14 cellular contexts compared by ENCODE assay signal in genomic region chr6:9397981-9398559, GRCh38.
DNase-seq lines count a peak whose midpoint lies in the region; ATAC-seq and TF ChIP-seq lines count a peak whose summit lies in the region.
"Had no signal": no experiment of that assay in that cellular context is flagged by ENCODE, and none has a peak within 500 bp of the region (broad histone marks: within the 10 kb centered on the region; RNA-seq: fewer than 3 reads in every experiment).

No MANE protein-coding gene starts in this region.

- H3K36me3 Mint-ChIP-seq in endothelial cell (ENCODE audit: low read depth, unreplicated experiment): no peaks in the 10 kb centered on the region
- H3K36me3 Mint-ChIP-seq: stimulated activated memory B cell treated with anti-CD40 and anti-IgM and Interleukin-4, amounts not matched to agents 10 μg/mL and 1 μg/mL and 100 μg/mL, for 72 hours had no signal

- no peak overlapping the region for H2BK15ac ChIP-seq in mesenchymal stem cell (ENCODE audit: low read depth, poor library complexity, severe bottlenecking)

- TF ChIP-seq POLR2A in body of pancreas (IDR thresholded peaks at IDR 0.05): no peak

- no peak overlapping the region for H2AFZ ChIP-seq in mesenchymal stem cell (ENCODE audit: low read depth, low read length)

- TF ChIP-seq CTCF in body of pancreas (IDR thresholded peaks at IDR 0.05): no peak
- TF ChIP-seq CTCF in endothelial cell (IDR thresholded peaks at IDR 0.05; ENCODE audit: unreplicated experiment): no peak

- no peaks in the 10 kb centered on the region for H3K79me1 ChIP-seq in mesenchymal stem cell (replicated peaks; ENCODE audit: low read length, poor library complexity, severe bottlenecking)

- H3K9me3 ChIP-seq in body of pancreas: no peaks in the 10 kb centered on the region
- no peaks in the 10 kb centered on the region for H3K9me3 ChIP-seq in mesenchymal stem cell (ENCODE audit: control insufficient read depth, low read length)
- H3K9me3 ChIP-seq: adrenal gland had no signal

- H3K14ac ChIP-seq in mesenchymal stem cell (ENCODE audit: low read length in 2 of 2): no peak overlapping the region

- H3K4me1 ChIP-seq in body of pancreas: peaks cover 27% of the 10 kb centered on the region
- no peaks in the 10 kb centered on the region for H3K4me1 ChIP-seq in mesenchymal stem cell (ENCODE audit: control insufficient read depth, insufficient read depth, low read depth, low read length)
- H3K4me1 ChIP-seq: adrenal gland had no signal

- peak overlapping the region; percentile 39 for H4K91ac ChIP-seq in mesenchymal stem cell (ENCODE audit: low read length)

- WGBS in body of pancreas, 2 donors: 47% methylated on average over 9 to 10 of the region's 10 CpGs
- WGBS in mesenchymal stem cell: 85% methylated on average over 10 of the region's 10 CpGs

- peaks cover 2% of the 10 kb centered on the region for H3K27me3 Mint-ChIP-seq in endothelial cell (ENCODE audit: unreplicated experiment)
- H3K27me3 Mint-ChIP-seq: stimulated activated memory B cell treated with anti-CD40 and anti-IgM and Interleukin-4, amounts not matched to agents 10 μg/mL and 1 μg/mL and 100 μg/mL, for 72 hours had no signal

- intact Hi-C loops in body of pancreas (cut with DNase I): no loop called here

- no peak overlapping the region for H2BK120ac ChIP-seq in mesenchymal stem cell (ENCODE audit: low read depth, low read length)

- peak; percentile 34 for DNase-seq in HPDE6-E6E7 (ENCODE audit: extremely low spot score)
- DNase-seq in NCI-H2107 treated with DMSO at 0.1 percent for 48 hours (lab: John Stamatoyannopoulos, UW; ENCODE audit: unreplicated experiment): peak; percentile 56
- peak; percentile 73 to 88 (median 86) for DNase-seq in body of pancreas
- no peak for DNase-seq in mesenchymal stem cell
- DNase-seq in endothelial cell (ENCODE audit: low spot score): no peak
- DNase-seq in activated T-cell treated with anti-CD3 and anti-CD28 coated beads, Interleukin-2, amount 50 U/mL, for 1 hour: no peak
- no peak for DNase-seq in HuH-7.5 (ENCODE audit: low spot score)
- DNase-seq: effector CD8-positive, alpha-beta T cell; natural killer cell; NCI-H526 treated with DMSO at 0.1 percent for 48 hours; T-helper 1 cell had no signal

- H2AK5ac ChIP-seq in mesenchymal stem cell (ENCODE audit: low read length, severe bottlenecking): no peak overlapping the region

- H3K9ac ChIP-seq in mesenchymal stem cell (ENCODE audit: low read length): no peak overlapping the region

- H3K27me3 ChIP-seq in body of pancreas (no peaks in the 10 kb centered on the region), mesenchymal stem cell (ENCODE audit: control insufficient read depth in 1 of 2, insufficient read depth in 1 of 2, low read length in 2 of 2) (no peaks in the 10 kb centered on the region)
- H3K27me3 ChIP-seq: adrenal gland had no signal

- no peak overlapping the region for H3K4me3 ChIP-seq in body of pancreas
- H3K4me3 ChIP-seq in mesenchymal stem cell (ENCODE audit: insufficient read depth in 1 of 2, low read depth in 1 of 2, low read length in 2 of 2): no peak overlapping the region
- H3K4me3 ChIP-seq: adrenal gland had no signal

- no peak overlapping the region for H3K27ac Mint-ChIP-seq in endothelial cell (ENCODE audit: unreplicated experiment)
- H3K27ac Mint-ChIP-seq: natural killer cell; stimulated activated memory B cell treated with anti-CD40 and anti-IgM and Interleukin-4, amounts not matched to agents 10 μg/mL and 1 μg/mL and 100 μg/mL, for 72 hours had no signal

- no peak overlapping the region for H3K23ac ChIP-seq in mesenchymal stem cell (ENCODE audit: low read length in 2 of 2)

- no peak overlapping the region for H2BK12ac ChIP-seq in mesenchymal stem cell (ENCODE audit: low read length in 2 of 2)

- ATAC-seq in body of pancreas: peak; percentile 86
- ATAC-seq in HG03175 (IDR thresholded peaks at IDR 0.05; ENCODE audit: unreplicated experiment): no peak
- ATAC-seq: natural killer cell; stimulated activated memory B cell treated with anti-CD40 and anti-IgM and Interleukin-4, amounts not matched to agents 10 μg/mL and 1 μg/mL and 100 μg/mL, for 72 hours had no signal

- no peaks in the 10 kb centered on the region for H3K36me3 ChIP-seq in body of pancreas (replicated peaks in 1 of 2; ENCODE audit: insufficient read depth in 1 of 2, low read depth in 2 of 2)
- no peaks in the 10 kb centered on the region for H3K36me3 ChIP-seq in mesenchymal stem cell (ENCODE audit: control insufficient read depth in 1 of 2, insufficient read depth in 2 of 2, low read depth in 1 of 2, low read length in 2 of 2)
- H3K36me3 ChIP-seq: adrenal gland had no signal

- H3K4me1 Mint-ChIP-seq in endothelial cell (ENCODE audit: unreplicated experiment): peaks cover 7% of the 10 kb centered on the region
- H3K4me1 Mint-ChIP-seq: natural killer cell; stimulated activated memory B cell treated with anti-CD40 and anti-IgM and Interleukin-4, amounts not matched to agents 10 μg/mL and 1 μg/mL and 100 μg/mL, for 72 hours had no signal

- no peak overlapping the region for H3K18ac ChIP-seq in mesenchymal stem cell (ENCODE audit: low read depth in 1 of 2, low read length in 2 of 2)

- H3K4ac ChIP-seq in mesenchymal stem cell (ENCODE audit: low read depth in 1 of 2, low read length in 2 of 2): no peak overlapping the region

- no peak overlapping the region for H3K4me3 Mint-ChIP-seq in endothelial cell (ENCODE audit: unreplicated experiment)
- H3K4me3 Mint-ChIP-seq: natural killer cell; stimulated activated memory B cell treated with anti-CD40 and anti-IgM and Interleukin-4, amounts not matched to agents 10 μg/mL and 1 μg/mL and 100 μg/mL, for 72 hours had no signal

- H4K8ac ChIP-seq in mesenchymal stem cell (ENCODE audit: low read length): no peak overlapping the region

- H3K4me2 ChIP-seq in mesenchymal stem cell (ENCODE audit: low read length, poor library complexity, severe bottlenecking): no peak overlapping the region

- no peaks in the 10 kb centered on the region for H3K9me3 Mint-ChIP-seq in endothelial cell (ENCODE audit: unreplicated experiment)

- H3K27ac ChIP-seq in body of pancreas: peak overlapping the region in 2 of 4 donors; percentile 47 to 48
- H3K27ac ChIP-seq in mesenchymal stem cell (ENCODE audit: low read length, poor library complexity, severe bottlenecking): no peak overlapping the region
- H3K27ac ChIP-seq: adrenal gland had no signal

- no peak overlapping the region for H2BK5ac ChIP-seq in mesenchymal stem cell (ENCODE audit: low read depth, low read length, poor library complexity, severe bottlenecking)

Comparison
In these comparisons a context has a peak if more than half of its experiments do, and no peak if none do; other contexts are left out.
1. DNase-seq: peak in HPDE6-E6E7 (single experiment), NCI-H2107 treated with DMSO at 0.1 percent for 48 hours (single experiment) and body of pancreas (4 of 4); none in mesenchymal stem cell (single experiment), endothelial cell (single experiment), activated T-cell treated with anti-CD3 and anti-CD28 coated beads, Interleukin-2, amount 50 U/mL, for 1 hour (single experiment) and HuH-7.5 (single experiment).